Comparison of ENCODE assay signal across 5 cellular contexts in genomic region chr10:29774475-29774874, GRCh38.
"Had no signal": no experiment of that assay in that cellular context is flagged by ENCODE, and none has a peak within 500 bp of the region (broad histone marks: within the 10 kb centered on the region; RNA-seq: fewer than 3 reads in every experiment).

No MANE protein-coding gene starts in this region.

- H3K4me3 ChIP-seq: K562 had no signal

- ATAC-seq: HepG2, K562 had no signal

- DNase-seq: KBM-7, KG1 had no signal

- H3K27ac ChIP-seq: HL-60 had no signal
